15 cellular contexts compared by ENCODE assay signal in genomic region chr1:73180661-73181540, GRCh38.
DNase-seq lines count a peak whose midpoint lies in the region; ATAC-seq and TF ChIP-seq lines count a peak whose summit lies in the region.
"Had no signal": no experiment of that assay in that cellular context is flagged by ENCODE, and none has a peak within 500 bp of the region (broad histone marks: within the 10 kb centered on the region; RNA-seq: fewer than 3 reads in every experiment).

No MANE protein-coding gene starts in this region.

- no peaks in the 10 kb centered on the region; the same call in none of the 2 replicates for H3K36me3 Mint-ChIP-seq in WTC11
- H3K36me3 Mint-ChIP-seq in type B pancreatic cell: no peaks in the 10 kb centered on the region

- H2BK5ac ChIP-seq in mesenchymal stem cell (ENCODE audit: low read depth, low read length, poor library complexity, severe bottlenecking): no peak overlapping the region

- no peak overlapping the region for H3K4ac ChIP-seq in mesenchymal stem cell (ENCODE audit: low read depth in 1 of 2, low read length in 2 of 2)

- no peak for TF ChIP-seq CTCF in WTC11 (IDR thresholded peaks at IDR 0.05)
- TF ChIP-seq CTCF in sigmoid colon (IDR thresholded peaks at IDR 0.05): no peak
- no peak for TF ChIP-seq CTCF in type B pancreatic cell (conservative IDR thresholded peaks at IDR 0.05)

- H4K91ac ChIP-seq in mesenchymal stem cell (ENCODE audit: low read length): no peak overlapping the region

- no peak overlapping the region for H3K4me2 ChIP-seq in mesenchymal stem cell (ENCODE audit: low read length, poor library complexity, severe bottlenecking)
- H3K4me2 ChIP-seq: A549 had no signal

- no peaks in the 10 kb centered on the region for H3K27me3 Mint-ChIP-seq in WTC11 (ENCODE audit: low read depth)
- H3K27me3 Mint-ChIP-seq in type B pancreatic cell: no peaks in the 10 kb centered on the region
- H3K27me3 Mint-ChIP-seq: CD4-positive, alpha-beta T cell had no signal

- H3K27me3 ChIP-seq in mesenchymal stem cell (ENCODE audit: control insufficient read depth in 1 of 2, insufficient read depth in 1 of 2, low read length in 2 of 2) (no peaks in the 10 kb centered on the region), sigmoid colon (no peaks in the 10 kb centered on the region), aorta (ENCODE audit: control insufficient read depth in 1 of 2, insufficient read depth in 2 of 2, low read length in 1 of 2) (no peaks in the 10 kb centered on the region)

- POLR2A ChIA-PET in WTC11 (lab: Charles Lee): no interaction called here

- H2BK120ac ChIP-seq in mesenchymal stem cell (ENCODE audit: low read depth, low read length): no peak overlapping the region

- TF ChIP-seq EP300 in sigmoid colon (IDR thresholded peaks at IDR 0.05): no peak

- H3K27ac ChIP-seq in mesenchymal stem cell (ENCODE audit: low read length, poor library complexity, severe bottlenecking): no peak overlapping the region
- no peak overlapping the region for H3K27ac ChIP-seq in sigmoid colon
- H3K27ac ChIP-seq in aorta (ENCODE audit: low read depth in 1 of 2, low read length in 2 of 2): no peak overlapping the region
- H3K27ac ChIP-seq: A549, C4-2B, GM23248 had no signal

- no peaks in the 10 kb centered on the region for H3K9me3 ChIP-seq in mesenchymal stem cell (ENCODE audit: control insufficient read depth, low read length)
- H3K9me3 ChIP-seq in sigmoid colon: no peaks in the 10 kb centered on the region
- no peaks in the 10 kb centered on the region for H3K9me3 ChIP-seq in aorta (ENCODE audit: control insufficient read depth, low read length)
- H3K9me3 ChIP-seq: A549, Caco-2 had no signal

- H3K79me1 ChIP-seq in mesenchymal stem cell (replicated peaks; ENCODE audit: low read length, poor library complexity, severe bottlenecking): no peaks in the 10 kb centered on the region

- peaks cover 8% of the 10 kb centered on the region for H3K9me3 Mint-ChIP-seq in WTC11
- peaks cover 4% of the 10 kb centered on the region for H3K9me3 Mint-ChIP-seq in type B pancreatic cell

- no peak overlapping the region for H3K9ac ChIP-seq in mesenchymal stem cell (ENCODE audit: low read length)
- H3K9ac ChIP-seq: GM23248 had no signal

- H3K4me3 Mint-ChIP-seq in WTC11 (no peak overlapping the region), type B pancreatic cell (no peak overlapping the region)
- H3K4me3 Mint-ChIP-seq: CD4-positive, alpha-beta T cell had no signal

- H3K14ac ChIP-seq in mesenchymal stem cell (ENCODE audit: low read length in 2 of 2): no peak overlapping the region

- H3K27ac Mint-ChIP-seq in WTC11 (no peak overlapping the region), type B pancreatic cell (no peak overlapping the region)
- H3K27ac Mint-ChIP-seq: CD4-positive, alpha-beta T cell had no signal

- no peak for DNase-seq in WTC11 (ENCODE audit: low spot score)
- no peak for DNase-seq in mesenchymal stem cell
- DNase-seq in sigmoid colon: peak; percentile 49
- DNase-seq in aorta: no peak
- DNase-seq in ureter (ENCODE audit: low spot score): no peak
- DNase-seq in hypothalamus (lab: John Stamatoyannopoulos, UW): no peak
- no peak for DNase-seq in type B pancreatic cell (ENCODE audit: extremely low spot score, unreplicated experiment)
- DNase-seq: AML-193; Caco-2; CD4-positive, alpha-beta T cell; GM23248; HCEC 1CT had no signal

- H3K23ac ChIP-seq in mesenchymal stem cell (ENCODE audit: low read length in 2 of 2): no peak overlapping the region

- no peak overlapping the region for H2BK12ac ChIP-seq in mesenchymal stem cell (ENCODE audit: low read length in 2 of 2)

- H3K4me3 ChIP-seq in mesenchymal stem cell (ENCODE audit: insufficient read depth in 1 of 2, low read depth in 1 of 2, low read length in 2 of 2) (no peak overlapping the region), sigmoid colon (no peak overlapping the region), aorta (ENCODE audit: low read length in 2 of 2) (no peak overlapping the region)
- H3K4me3 ChIP-seq: A549, GM23248 had no signal

- WGBS in mesenchymal stem cell: 74% methylated on average over 21 of the region's 21 CpGs
- WGBS in sigmoid colon, 2 donors: 82 to 87% methylated on average over 21 of the region's 21 CpGs
- WGBS in aorta, 2 donors: 81 to 89% methylated on average over 21 of the region's 21 CpGs

- H3K18ac ChIP-seq in mesenchymal stem cell (ENCODE audit: low read depth in 1 of 2, low read length in 2 of 2): no peak overlapping the region

- H3K4me1 Mint-ChIP-seq in WTC11 (peaks cover 9% of the 10 kb centered on the region), type B pancreatic cell (ENCODE audit: unreplicated experiment) (no peaks in the 10 kb centered on the region)

- no peaks in the 10 kb centered on the region for H3K4me1 ChIP-seq in mesenchymal stem cell (ENCODE audit: control insufficient read depth, insufficient read depth, low read depth, low read length)
- no peaks in the 10 kb centered on the region for H3K4me1 ChIP-seq in sigmoid colon
- no peaks in the 10 kb centered on the region for H3K4me1 ChIP-seq in aorta (ENCODE audit: control insufficient read depth in 1 of 2, insufficient read depth in 2 of 2, low read length in 2 of 2)
- H3K4me1 ChIP-seq: A549, Caco-2 had no signal

- peak; percentile 56 for ATAC-seq in WTC11
- peak; percentile 11 for ATAC-seq in aorta (ENCODE audit: low FRiP score)
- ATAC-seq in GM19455 (IDR thresholded peaks at IDR 0.05; ENCODE audit: unreplicated experiment): no peak
- ATAC-seq: A549 had no signal

- CTCF ChIA-PET in WTC11 (lab: Charles Lee): interaction anchor here (0.6 kb wide), 1 partner anchor 24 kb away, joined by 3 read pairs; no protein-coding TSS in a partner anchor

- no peak for TF ChIP-seq POLR2A in sigmoid colon (IDR thresholded peaks at IDR 0.05)

- H3K36me3 ChIP-seq in mesenchymal stem cell (ENCODE audit: control insufficient read depth in 1 of 2, insufficient read depth in 2 of 2, low read depth in 1 of 2, low read length in 2 of 2) (no peaks in the 10 kb centered on the region), sigmoid colon (no peaks in the 10 kb centered on the region), aorta (ENCODE audit: control insufficient read depth in 1 of 2, insufficient read depth in 2 of 2, low read length in 1 of 2) (no peaks in the 10 kb centered on the region)

- intact Hi-C loops in sigmoid colon (cut with DNase I): no loop called here
- intact Hi-C loops in aorta (cut with DNase I): no loop called here

- H2AFZ ChIP-seq in mesenchymal stem cell (ENCODE audit: low read depth, low read length): no peak overlapping the region
- H2AFZ ChIP-seq: GM23248 had no signal

- H2AK5ac ChIP-seq in mesenchymal stem cell (ENCODE audit: low read length, severe bottlenecking): no peak overlapping the region

- peak overlapping the region; percentile 52 for H2BK15ac ChIP-seq in mesenchymal stem cell (ENCODE audit: low read depth, poor library complexity, severe bottlenecking)

- no peak overlapping the region for H4K8ac ChIP-seq in mesenchymal stem cell (ENCODE audit: low read length)

TF ChIP-seq in WTC11, 78 proteins besides CTCF, POLR2A, EP300 and RAD21:
- no peak for TF ChIP-seq ATF1 (CRISPR knock-in tag; IDR thresholded peaks at IDR 0.05)
- no peak for TF ChIP-seq CREM (CRISPR knock-in tag; IDR thresholded peaks at IDR 0.05)
